7 cellular contexts compared by ENCODE assay signal in genomic region chr18:79069792-79070151, GRCh38. TPM values are rescaled to one million over a fixed set of nuclear protein-coding genes. Genes with fewer than 3 reads are reported as not detected.
DNase-seq lines count a peak whose midpoint lies in the region; ATAC-seq and TF ChIP-seq lines count a peak whose summit lies in the region.

No MANE protein-coding gene starts in this region.

- peaks cover 0 to 11% of the 10 kb centered on the region in 2 donors for H3K27me3 Mint-ChIP-seq in effector memory CD8-positive, alpha-beta T cell

- TF ChIP-seq CTCF in GM12875 (IDR thresholded peaks at IDR 0.05; ENCODE audit: borderline replicate concordance, insufficient read depth, low read depth, low read length) = no peak

- peak overlapping the region; percentile 63 to 87 for H3K4me3 Mint-ChIP-seq in effector memory CD8-positive, alpha-beta T cell

- H3K27ac Mint-ChIP-seq in effector memory CD8-positive, alpha-beta T cell = peak overlapping the region; percentile 90 to 91

- DNase-seq in NCI-H526 treated with DMSO at 0.1 percent for 48 hours (lab: John Stamatoyannopoulos, UW) = peak; percentile 10
- DNase-seq in effector memory CD8-positive, alpha-beta T cell = no peak
- no peak for DNase-seq in posterior vena cava (ENCODE audit: low spot score)

- H3K4me1 ChIP-seq in neuron (ENCODE audit: insufficient read depth, low read length) = peaks cover 5% of the 10 kb centered on the region

- peak overlapping the region; percentile 96 for H3K4me3 ChIP-seq in GM12875 (ENCODE audit: low read depth, low read length)
- H3K4me3 ChIP-seq in neuron (ENCODE audit: low read length) = peak overlapping the region; percentile 96

- H3K9me3 ChIP-seq in neuron (ENCODE audit: low read length) = peaks cover 9% of the 10 kb centered on the region

- peaks cover 3% of the 10 kb centered on the region for H3K36me3 ChIP-seq in neuron (ENCODE audit: insufficient read depth, low read length)

- no peak for ATAC-seq in effector memory CD8-positive, alpha-beta T cell (replicated peaks)
- ATAC-seq in GM21825 (IDR thresholded peaks at IDR 0.05; ENCODE audit: unreplicated experiment) (no peak), HG02588 (IDR thresholded peaks at IDR 0.05; ENCODE audit: unreplicated experiment) (no peak)

- peaks cover 21 to 22% of the 10 kb centered on the region in 2 donors for H3K9me3 Mint-ChIP-seq in effector memory CD8-positive, alpha-beta T cell

- peaks cover 14% of the 10 kb centered on the region for H3K36me3 Mint-ChIP-seq in effector memory CD8-positive, alpha-beta T cell (ENCODE audit: insufficient read depth)

- H2AFZ ChIP-seq in neuron (ENCODE audit: low read depth, low read length) = peak overlapping the region; percentile 80

- peaks cover 35 to 52% of the 10 kb centered on the region in 2 donors for H3K4me1 Mint-ChIP-seq in effector memory CD8-positive, alpha-beta T cell (ENCODE audit: low read depth in 2 of 2)

- intact Hi-C loops in posterior vena cava (cut with DNase I) = loop anchor here in 1 of 2 donors (5.0 kb wide), 1 partner anchor 1153 kb away; no protein-coding TSS in a partner anchor

- no peaks in the 10 kb centered on the region for H3K27me3 ChIP-seq in neuron (ENCODE audit: insufficient read depth, low read length)

RNA-seq across cellular contexts. Expression of gene ATP9B, which starts 0.6 kb away (rescaled TPM):
- 10 to 100 TPM; 28.3 to 32.9 TPM for total RNA-seq in posterior vena cava
